In genomic region chr17:78396436-78397335, GRCh38 we compare ENCODE assay signal across 1 cellular context.
TF ChIP-seq lines count a peak whose summit lies in the region.

No MANE protein-coding gene starts in this region.

TF ChIP-seq in HepG2, 621 proteins besides CTCF, POLR2A, EP300 and RAD21 (continued from another document):
- TF ChIP-seq, protein P1, sequence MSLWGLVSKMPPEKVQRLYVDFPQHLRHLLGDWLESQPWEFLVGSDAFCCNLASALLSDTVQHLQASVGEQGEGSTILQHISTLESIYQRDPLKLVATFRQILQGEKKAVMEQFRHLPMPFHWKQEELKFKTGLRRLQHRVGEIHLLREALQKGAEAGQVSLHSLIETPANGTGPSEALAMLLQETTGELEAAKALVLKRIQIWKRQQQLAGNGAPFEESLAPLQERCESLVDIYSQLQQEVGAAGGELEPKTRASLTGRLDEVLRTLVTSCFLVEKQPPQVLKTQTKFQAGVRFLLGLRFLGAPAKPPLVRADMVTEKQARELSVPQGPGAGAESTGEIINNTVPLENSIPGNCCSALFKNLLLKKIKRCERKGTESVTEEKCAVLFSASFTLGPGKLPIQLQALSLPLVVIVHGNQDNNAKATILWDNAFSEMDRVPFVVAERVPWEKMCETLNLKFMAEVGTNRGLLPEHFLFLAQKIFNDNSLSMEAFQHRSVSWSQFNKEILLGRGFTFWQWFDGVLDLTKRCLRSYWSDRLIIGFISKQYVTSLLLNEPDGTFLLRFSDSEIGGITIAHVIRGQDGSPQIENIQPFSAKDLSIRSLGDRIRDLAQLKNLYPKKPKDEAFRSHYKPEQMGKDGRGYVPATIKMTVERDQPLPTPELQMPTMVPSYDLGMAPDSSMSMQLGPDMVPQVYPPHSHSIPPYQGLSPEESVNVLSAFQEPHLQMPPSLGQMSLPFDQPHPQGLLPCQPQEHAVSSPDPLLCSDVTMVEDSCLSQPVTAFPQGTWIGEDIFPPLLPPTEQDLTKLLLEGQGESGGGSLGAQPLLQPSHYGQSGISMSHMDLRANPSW (CRISPR knock-in tag; IDR thresholded peaks at IDR 0.05; ENCODE audit: borderline replicate concordance), result no peak
- TF ChIP-seq FOSL2 (CRISPR knock-in tag; IDR thresholded peaks at IDR 0.05), result peak; percentile 48
- peak; percentile 65; the same call in 1 of the 2 replicates for TF ChIP-seq SOX5 (CRISPR knock-in tag; IDR thresholded peaks at IDR 0.05; ENCODE audit: borderline replicate concordance)
- TF ChIP-seq TBX2 (CRISPR knock-in tag; IDR thresholded peaks at IDR 0.05; ENCODE audit: borderline replicate concordance), result peak; percentile 23; the same call in 1 of the 2 replicates
- no peak for TF ChIP-seq ESRRA (CRISPR knock-in tag; IDR thresholded peaks at IDR 0.05; ENCODE audit: low read depth)
- peak; percentile 35; the same call in 1 of the 2 replicates for TF ChIP-seq PAXIP1 (CRISPR knock-in tag; conservative IDR thresholded peaks at IDR 0.05)
- no peak for TF ChIP-seq MIER3 (CRISPR knock-in tag; IDR thresholded peaks at IDR 0.05; ENCODE audit: borderline replicate concordance)
- TF ChIP-seq ZGPAT (CRISPR knock-in tag; IDR thresholded peaks at IDR 0.05), result peak; percentile 64
- TF ChIP-seq ZNF577 (CRISPR knock-in tag; IDR thresholded peaks at IDR 0.05; ENCODE audit: borderline replicate concordance, low read depth), result no peak
- no peak for TF ChIP-seq FOXA1 (IDR thresholded peaks at IDR 0.05)
- TF ChIP-seq FOXA1 (CRISPR knock-in tag; IDR thresholded peaks at IDR 0.05), result peak; percentile 45; the same call in 1 of the 2 replicates
- TF ChIP-seq, protein P2, sequence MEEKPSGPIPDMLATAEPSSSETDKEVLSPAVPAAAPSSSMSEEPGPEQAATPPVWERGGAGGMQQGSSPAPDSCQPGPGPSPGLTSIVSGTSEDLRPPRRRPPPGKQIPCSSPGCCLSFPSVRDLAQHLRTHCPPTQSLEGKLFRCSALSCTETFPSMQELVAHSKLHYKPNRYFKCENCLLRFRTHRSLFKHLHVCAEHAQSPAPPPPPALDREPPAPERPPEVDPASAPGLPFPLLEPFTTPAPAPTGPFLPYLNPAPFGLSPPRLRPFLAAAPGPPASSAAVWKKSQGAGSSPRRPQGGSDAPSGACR (CRISPR knock-in tag; IDR thresholded peaks at IDR 0.05), result no peak
- TF ChIP-seq ZNF703 (CRISPR knock-in tag; IDR thresholded peaks at IDR 0.05; ENCODE audit: borderline replicate concordance), result no peak
- TF ChIP-seq CBX2 (IDR thresholded peaks at IDR 0.05; ENCODE audit: low read depth, low read length), result no peak
- TF ChIP-seq CBX2 (CRISPR knock-in tag; IDR thresholded peaks at IDR 0.05; ENCODE audit: low read depth), result no peak
- no peak for TF ChIP-seq KLF6 (CRISPR knock-in tag; IDR thresholded peaks at IDR 0.05)
- no peak for TF ChIP-seq CBX1 (IDR thresholded peaks at IDR 0.05; ENCODE audit: low read depth)
- TF ChIP-seq RCOR2 (CRISPR knock-in tag; IDR thresholded peaks at IDR 0.05), result no peak
- TF ChIP-seq HMG20A (CRISPR knock-in tag; IDR thresholded peaks at IDR 0.05; ENCODE audit: borderline replicate concordance), result no peak
- no peak for TF ChIP-seq FOXP1 (IDR thresholded peaks at IDR 0.05)
- TF ChIP-seq FOXP1 (CRISPR knock-in tag; IDR thresholded peaks at IDR 0.05), result peak; percentile 56; the same call in 1 of the 2 replicates
- peak; percentile 38; the same call in 1 of the 2 replicates for TF ChIP-seq FOXP4 (CRISPR knock-in tag; IDR thresholded peaks at IDR 0.05)
- TF ChIP-seq CC2D1A (CRISPR knock-in tag; IDR thresholded peaks at IDR 0.05), result no peak
- 0 out of 2 replicates have a peak, but pooled peaks have one; percentile 21 for TF ChIP-seq POGZ (CRISPR knock-in tag; IDR thresholded peaks at IDR 0.05)
- peak; percentile 43 for TF ChIP-seq GATAD2A (CRISPR knock-in tag; IDR thresholded peaks at IDR 0.05)
- TF ChIP-seq, protein P3, sequence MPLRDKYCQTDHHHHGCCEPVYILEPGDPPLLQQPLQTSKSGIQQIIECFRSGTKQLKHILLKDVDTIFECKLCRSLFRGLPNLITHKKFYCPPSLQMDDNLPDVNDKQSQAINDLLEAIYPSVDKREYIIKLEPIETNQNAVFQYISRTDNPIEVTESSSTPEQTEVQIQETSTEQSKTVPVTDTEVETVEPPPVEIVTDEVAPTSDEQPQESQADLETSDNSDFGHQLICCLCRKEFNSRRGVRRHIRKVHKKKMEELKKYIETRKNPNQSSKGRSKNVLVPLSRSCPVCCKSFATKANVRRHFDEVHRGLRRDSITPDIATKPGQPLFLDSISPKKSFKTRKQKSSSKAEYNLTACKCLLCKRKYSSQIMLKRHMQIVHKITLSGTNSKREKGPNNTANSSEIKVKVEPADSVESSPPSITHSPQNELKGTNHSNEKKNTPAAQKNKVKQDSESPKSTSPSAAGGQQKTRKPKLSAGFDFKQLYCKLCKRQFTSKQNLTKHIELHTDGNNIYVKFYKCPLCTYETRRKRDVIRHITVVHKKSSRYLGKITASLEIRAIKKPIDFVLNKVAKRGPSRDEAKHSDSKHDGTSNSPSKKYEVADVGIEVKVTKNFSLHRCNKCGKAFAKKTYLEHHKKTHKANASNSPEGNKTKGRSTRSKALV (CRISPR knock-in tag; IDR thresholded peaks at IDR 0.05), result no peak
TF ChIP-seq in HepG2: peak in this region for 42.
